In genomic region chr1:155968670-155969069, GRCh38 we compare ENCODE assay signal across 11 cellular contexts. TPM values are rescaled to one million over a fixed set of nuclear protein-coding genes. Genes with fewer than 3 reads are reported as not detected.
DNase-seq lines count a peak whose midpoint lies in the region; ATAC-seq, FAIRE-seq and TF ChIP-seq lines count a peak whose summit lies in the region.
"Had no signal": no experiment of that assay in that cellular context is flagged by ENCODE, and none has a peak within 500 bp of the region (broad histone marks: within the 10 kb centered on the region; RNA-seq: fewer than 3 reads in every experiment).

No MANE protein-coding gene starts in this region.

- POLR2A ChIA-PET in A673 (lab: Charles Lee; ENCODE audit: low non-redundant PET), result interaction anchor here (0.5 kb wide), 1 partner anchor 33 kb away, joined by 17 read pairs; no protein-coding TSS in a partner anchor

- BruUV-seq in A673 (replicated peaks; lab: Mats Ljungman, UMichigan), result no TSS peak

- intact Hi-C loops in A673 (cut with micrococcal nuclease; ENCODE audit: unreplicated experiment), result no loop called here

- H3K36me3 ChIP-seq in A673 (ENCODE audit: insufficient read depth, low read length, poor library complexity, severe bottlenecking), result peaks cover 68% of the 10 kb centered on the region

- H3K36me3 Mint-ChIP-seq in activated naive CD8-positive, alpha-beta T cell treated with anti-CD3 and anti-CD28 coated beads for 36 hours, result peaks cover 58% of the 10 kb centered on the region
- H3K36me3 Mint-ChIP-seq in stimulated activated memory B cell treated with anti-CD40 and anti-IgM and Interleukin-4, amounts not matched to agents 10 μg/mL and 1 μg/mL and 100 μg/mL, for 72 hours, result peaks cover 69% of the 10 kb centered on the region

- CTCF ChIA-PET in A673 (lab: Charles Lee), result interaction anchor here (1.5 kb wide), 1 partner anchor 21 kb away, joined by 9 read pairs; no protein-coding TSS in a partner anchor

- H3K27me3 Mint-ChIP-seq in activated naive CD8-positive, alpha-beta T cell treated with anti-CD3 and anti-CD28 coated beads for 36 hours, result no peaks in the 10 kb centered on the region
- no peaks in the 10 kb centered on the region for H3K27me3 Mint-ChIP-seq in stimulated activated memory B cell treated with anti-CD40 and anti-IgM and Interleukin-4, amounts not matched to agents 10 μg/mL and 1 μg/mL and 100 μg/mL, for 72 hours

- no peaks in the 10 kb centered on the region for H3K27me3 ChIP-seq in A673 (replicated peaks; ENCODE audit: insufficient read depth, low read depth, low read length, poor library complexity)

- no peak overlapping the region for H3K27ac ChIP-seq in A673 (ENCODE audit: low read depth, low read length, poor library complexity, severe bottlenecking)
- H3K27ac ChIP-seq: KMS-11 had no signal

- peaks cover 74% of the 10 kb centered on the region for H3K4me1 Mint-ChIP-seq in activated naive CD8-positive, alpha-beta T cell treated with anti-CD3 and anti-CD28 coated beads for 36 hours
- peaks cover 84% of the 10 kb centered on the region for H3K4me1 Mint-ChIP-seq in stimulated activated memory B cell treated with anti-CD40 and anti-IgM and Interleukin-4, amounts not matched to agents 10 μg/mL and 1 μg/mL and 100 μg/mL, for 72 hours

- H3K27ac Mint-ChIP-seq in activated naive CD8-positive, alpha-beta T cell treated with anti-CD3 and anti-CD28 coated beads for 36 hours, result peak overlapping the region; percentile 85
- peak overlapping the region; percentile 84 for H3K27ac Mint-ChIP-seq in stimulated activated memory B cell treated with anti-CD40 and anti-IgM and Interleukin-4, amounts not matched to agents 10 μg/mL and 1 μg/mL and 100 μg/mL, for 72 hours

- DNase-seq in NCI-H1417 (lab: John Stamatoyannopoulos, UW) (peak in 2 of 3 experiments; percentile 49 to 72), NCI-H1417 treated with DMSO at 0.1 percent for 48 hours (lab: John Stamatoyannopoulos, UW) (no peak), hypothalamus (lab: John Stamatoyannopoulos, UW) (peak in 46 of 51 donors; percentile 22 to 92 (median 74)), A673 (ENCODE audit: low spot score) (no peak), frontal cortex (ENCODE audit: low spot score in 2 of 2) (no peak), mesenteric fat pad (ENCODE audit: low spot score) (no peak)
- no peak for DNase-seq in activated naive CD8-positive, alpha-beta T cell treated with anti-CD3 and anti-CD28 coated beads for 36 hours

- H3K4me1 ChIP-seq in A673 (ENCODE audit: insufficient read depth, low read length, poor library complexity, severe bottlenecking), result peaks cover 48% of the 10 kb centered on the region

- H3K9me3 ChIP-seq in A673 (ENCODE audit: low read depth, low read length, poor library complexity, severe bottlenecking), result no peaks in the 10 kb centered on the region

- FAIRE-seq in frontal cortex (lab: Jason Lieb, UNC), result no peak
- FAIRE-seq: A204.1 had no signal

- no peak overlapping the region for H3K4me3 ChIP-seq in A673 (ENCODE audit: low read depth, low read length, poor library complexity, severe bottlenecking)

- ATAC-seq in stimulated activated memory B cell treated with anti-CD40 and anti-IgM and Interleukin-4, amounts not matched to agents 10 μg/mL and 1 μg/mL and 100 μg/mL, for 72 hours, result no peak

- peak overlapping the region; percentile 22 for H3K4me3 Mint-ChIP-seq in activated naive CD8-positive, alpha-beta T cell treated with anti-CD3 and anti-CD28 coated beads for 36 hours
- no peak overlapping the region for H3K4me3 Mint-ChIP-seq in stimulated activated memory B cell treated with anti-CD40 and anti-IgM and Interleukin-4, amounts not matched to agents 10 μg/mL and 1 μg/mL and 100 μg/mL, for 72 hours

- no peak for TF ChIP-seq CTCF in A673 (conservative IDR thresholded peaks at IDR 0.05; ENCODE audit: low read depth, low read length)

- no peaks in the 10 kb centered on the region for H3K9me3 Mint-ChIP-seq in activated naive CD8-positive, alpha-beta T cell treated with anti-CD3 and anti-CD28 coated beads for 36 hours
- H3K9me3 Mint-ChIP-seq in stimulated activated memory B cell treated with anti-CD40 and anti-IgM and Interleukin-4, amounts not matched to agents 10 μg/mL and 1 μg/mL and 100 μg/mL, for 72 hours, result no peaks in the 10 kb centered on the region

RNA-seq across cellular contexts. Expression of gene ARHGEF2, which starts 9.7 kb away (rescaled TPM):
- total RNA-seq in activated naive CD8-positive, alpha-beta T cell treated with anti-CD3 and anti-CD28 coated beads for 36 hours, result 100 to 1,000 TPM; 135 to 148 TPM
- total RNA-seq in A673 (2021), result 148 and 161 TPM in 2 replicates
- 99.5 TPM for total RNA-seq in frontal cortex
- total RNA-seq in mesenteric fat pad, result 150 TPM

RNA-seq across cellular contexts. Expression of gene RXFP4, which starts 27.2 kb away (rescaled TPM):
- under 1 TPM in 1 of 2 experiments, not detected in 1; 0.16 TPM for total RNA-seq in activated naive CD8-positive, alpha-beta T cell treated with anti-CD3 and anti-CD28 coated beads for 36 hours
- not detected in 2 replicates for total RNA-seq in A673 (2021)
- not detected for total RNA-seq in frontal cortex
- total RNA-seq in mesenteric fat pad, result not detected
- total RNA-seq: mononuclear cell had no signal

RNA-seq across cellular contexts. Expression of gene KHDC4, which starts 34.5 kb away (rescaled TPM):
- 10 to 100 TPM; 53.2 to 54.7 TPM for total RNA-seq in activated naive CD8-positive, alpha-beta T cell treated with anti-CD3 and anti-CD28 coated beads for 36 hours
- 92.7 and 93.3 TPM in 2 replicates for total RNA-seq in A673 (2021)
- total RNA-seq in frontal cortex, result 30.6 TPM
- total RNA-seq in mesenteric fat pad, result 30.7 TPM

RNA-seq across cellular contexts. Expression of gene SSR2, which starts 52.1 kb away (rescaled TPM):
- 100 to 1,000 TPM; 155 TPM for total RNA-seq in activated naive CD8-positive, alpha-beta T cell treated with anti-CD3 and anti-CD28 coated beads for 36 hours
- total RNA-seq in A673 (2021) (220 and 233 TPM in 2 replicates), frontal cortex (230 TPM), mesenteric fat pad (179 TPM)

RNA-seq across cellular contexts. Expression of gene RIT1, which starts 57.5 kb away (rescaled TPM):
- 10 to 100 TPM; 19.4 to 20.0 TPM for total RNA-seq in activated naive CD8-positive, alpha-beta T cell treated with anti-CD3 and anti-CD28 coated beads for 36 hours
- total RNA-seq in A673 (2021) (27.5 and 29.6 TPM in 2 replicates), frontal cortex (33.8 TPM), mesenteric fat pad (31.8 TPM)

Comparison
In these comparisons a context has a peak if more than half of its experiments do, and no peak if none do; other contexts are left out.
1. DNase-seq: peak in NCI-H1417 (2 of 3) and hypothalamus (46 of 51); none in NCI-H1417 treated with DMSO at 0.1 percent for 48 hours (single experiment), activated naive CD8-positive, alpha-beta T cell treated with anti-CD3 and anti-CD28 coated beads for 36 hours (single experiment), A673 (single experiment), frontal cortex (0 of 2) and mesenteric fat pad (single experiment).